10 cellular contexts compared by ENCODE assay signal in the genomic region with DNA sequence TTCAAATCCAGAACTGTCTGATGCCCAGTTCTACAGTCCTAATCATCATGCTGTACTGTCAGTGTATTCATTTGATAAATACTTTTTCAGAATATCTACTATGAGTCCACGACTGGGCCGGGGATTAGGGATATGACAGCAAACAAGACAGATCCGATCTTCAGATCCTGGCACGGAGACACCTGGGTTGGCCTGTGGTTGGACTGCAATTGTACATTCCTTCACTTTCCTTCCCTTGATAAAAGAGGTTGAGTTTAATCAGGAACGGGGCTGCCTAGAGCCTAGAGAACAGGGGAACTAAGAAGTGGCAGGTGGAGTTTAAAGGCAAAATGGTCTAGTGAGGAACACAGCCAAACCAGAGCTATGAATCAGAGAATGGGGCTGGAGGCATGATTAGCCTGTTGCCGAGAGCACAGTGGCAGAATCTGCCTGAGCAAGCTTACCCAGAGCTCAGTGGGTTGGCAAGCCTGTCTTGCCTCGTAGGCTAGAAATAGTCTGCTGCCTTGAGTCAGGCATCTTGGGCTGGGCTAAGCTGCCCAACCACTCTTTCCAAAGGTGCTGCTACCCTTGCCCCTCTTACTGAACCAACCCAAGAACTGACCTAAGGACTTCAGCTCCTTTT. TPM values are rescaled to one million over a fixed set of nuclear protein-coding genes. Genes with fewer than 3 reads are reported as not detected.
DNase-seq lines count a peak whose midpoint lies in the region; ATAC-seq and TF ChIP-seq lines count a peak whose summit lies in the region.
"Had no signal": no experiment of that assay in that cellular context is flagged by ENCODE, and none has a peak within 500 bp of the region (broad histone marks: within the 10 kb centered on the region; RNA-seq: fewer than 3 reads in every experiment).

No MANE protein-coding gene starts in this region.

- DNase-seq in Daoy (ENCODE audit: low read depth) (peak; percentile 5), epithelial cell of esophagus (ENCODE audit: low read depth) (peak; percentile 93), non-pigmented ciliary epithelial cell (ENCODE audit: low read depth) (peak; percentile 59), RKO (ENCODE audit: low spot score) (no peak), NCI-H510A (lab: John Stamatoyannopoulos, UW) (no peak)
- DNase-seq in CD8-positive, alpha-beta T cell: no peak
- DNase-seq: central memory CD4-positive, alpha-beta T cell; T1000 had no signal

- CTCF ChIA-PET in CD8-positive, alpha-beta T cell (lab: Charles Lee): interaction anchor here (2.5 kb wide), 1 partner anchor 8 kb away, joined by 8 read pairs; no protein-coding TSS in a partner anchor

- no peaks in the 10 kb centered on the region for H3K27me3 ChIP-seq in CD8-positive, alpha-beta T cell (ENCODE audit: insufficient read depth, low read length)

- ATAC-seq in SK-N-SH treated with all-trans-retinoic acid at 6 μM for 48 hours: peak; percentile 77
- ATAC-seq in CD8-positive, alpha-beta T cell: no peak
- no peak for ATAC-seq in stimulated activated memory B cell treated with anti-CD40 and anti-IgM and Interleukin-4, amounts not matched to agents 10 μg/mL and 1 μg/mL and 100 μg/mL, for 72 hours

- H3K4me3 Mint-ChIP-seq in CD8-positive, alpha-beta T cell: no peak overlapping the region
- no peak overlapping the region for H3K4me3 Mint-ChIP-seq in stimulated activated memory B cell treated with anti-CD40 and anti-IgM and Interleukin-4, amounts not matched to agents 10 μg/mL and 1 μg/mL and 100 μg/mL, for 72 hours

- H3K4me1 ChIP-seq in CD8-positive, alpha-beta T cell (ENCODE audit: insufficient read depth, low read length): no peaks in the 10 kb centered on the region

- H3K27ac ChIP-seq in CD8-positive, alpha-beta T cell (ENCODE audit: low read depth, low read length): no peak overlapping the region

- no peaks in the 10 kb centered on the region for H3K9me3 Mint-ChIP-seq in CD8-positive, alpha-beta T cell
- peaks cover 3% of the 10 kb centered on the region for H3K9me3 Mint-ChIP-seq in stimulated activated memory B cell treated with anti-CD40 and anti-IgM and Interleukin-4, amounts not matched to agents 10 μg/mL and 1 μg/mL and 100 μg/mL, for 72 hours

- H3K36me3 ChIP-seq in CD8-positive, alpha-beta T cell (ENCODE audit: insufficient read depth, low read length): peaks cover 16% of the 10 kb centered on the region

- intact Hi-C loops in CD8-positive, alpha-beta T cell (cut with DNase I, micrococcal nuclease): no loop called here

- no peaks in the 10 kb centered on the region for H3K4me1 Mint-ChIP-seq in CD8-positive, alpha-beta T cell (ENCODE audit: low read depth)
- no peaks in the 10 kb centered on the region for H3K4me1 Mint-ChIP-seq in stimulated activated memory B cell treated with anti-CD40 and anti-IgM and Interleukin-4, amounts not matched to agents 10 μg/mL and 1 μg/mL and 100 μg/mL, for 72 hours

- peaks cover 59% of the 10 kb centered on the region for H3K36me3 Mint-ChIP-seq in CD8-positive, alpha-beta T cell
- H3K36me3 Mint-ChIP-seq in stimulated activated memory B cell treated with anti-CD40 and anti-IgM and Interleukin-4, amounts not matched to agents 10 μg/mL and 1 μg/mL and 100 μg/mL, for 72 hours: peaks cover 76% of the 10 kb centered on the region

- no peaks in the 10 kb centered on the region for H3K9me3 ChIP-seq in CD8-positive, alpha-beta T cell (ENCODE audit: low read length)

- H3K27me3 Mint-ChIP-seq in CD8-positive, alpha-beta T cell (ENCODE audit: low read depth): no peaks in the 10 kb centered on the region
- no peaks in the 10 kb centered on the region for H3K27me3 Mint-ChIP-seq in stimulated activated memory B cell treated with anti-CD40 and anti-IgM and Interleukin-4, amounts not matched to agents 10 μg/mL and 1 μg/mL and 100 μg/mL, for 72 hours

- TF ChIP-seq CTCF in epithelial cell of esophagus (IDR thresholded peaks at IDR 0.05; ENCODE audit: insufficient read depth, low read depth, low read length, missing control alignments): no peak
- TF ChIP-seq CTCF in CD8-positive, alpha-beta T cell (IDR thresholded peaks at IDR 0.05): no peak

- no peak overlapping the region for H3K27ac Mint-ChIP-seq in CD8-positive, alpha-beta T cell
- no peak overlapping the region for H3K27ac Mint-ChIP-seq in stimulated activated memory B cell treated with anti-CD40 and anti-IgM and Interleukin-4, amounts not matched to agents 10 μg/mL and 1 μg/mL and 100 μg/mL, for 72 hours

- POLR2A ChIA-PET in CD8-positive, alpha-beta T cell (lab: Charles Lee): no interaction called here

- H3K4me3 ChIP-seq in epithelial cell of esophagus (ENCODE audit: low read length): no peak overlapping the region
- no peak overlapping the region for H3K4me3 ChIP-seq in CD8-positive, alpha-beta T cell (ENCODE audit: low read depth, low read length)

TF ChIP-seq in SK-N-SH treated with all-trans-retinoic acid at 6 μM for 48 hours, 23 proteins besides CTCF, POLR2A, EP300 and RAD21:
- TF ChIP-seq ISL1 (CRISPR knock-in tag; IDR thresholded peaks at IDR 0.05) (no peak), BACH2 (CRISPR knock-in tag; IDR thresholded peaks at IDR 0.05; ENCODE audit: borderline replicate concordance) (no peak), ESRRG (CRISPR knock-in tag; IDR thresholded peaks at IDR 0.05) (no peak), ZC3H10 (CRISPR knock-in tag; IDR thresholded peaks at IDR 0.05) (no peak), GLIS3 (CRISPR knock-in tag; IDR thresholded peaks at IDR 0.05) (no peak), RARB (CRISPR knock-in tag; IDR thresholded peaks at IDR 0.05) (no peak), PPARA (CRISPR knock-in tag; IDR thresholded peaks at IDR 0.05; ENCODE audit: borderline replicate concordance) (no peak), SNAI2 (CRISPR knock-in tag; IDR thresholded peaks at IDR 0.05) (no peak), TOX (CRISPR knock-in tag; IDR thresholded peaks at IDR 0.05; ENCODE audit: borderline replicate concordance) (no peak), ZFP3 (CRISPR knock-in tag; IDR thresholded peaks at IDR 0.05) (no peak)
- TF ChIP-seq, protein P1, sequence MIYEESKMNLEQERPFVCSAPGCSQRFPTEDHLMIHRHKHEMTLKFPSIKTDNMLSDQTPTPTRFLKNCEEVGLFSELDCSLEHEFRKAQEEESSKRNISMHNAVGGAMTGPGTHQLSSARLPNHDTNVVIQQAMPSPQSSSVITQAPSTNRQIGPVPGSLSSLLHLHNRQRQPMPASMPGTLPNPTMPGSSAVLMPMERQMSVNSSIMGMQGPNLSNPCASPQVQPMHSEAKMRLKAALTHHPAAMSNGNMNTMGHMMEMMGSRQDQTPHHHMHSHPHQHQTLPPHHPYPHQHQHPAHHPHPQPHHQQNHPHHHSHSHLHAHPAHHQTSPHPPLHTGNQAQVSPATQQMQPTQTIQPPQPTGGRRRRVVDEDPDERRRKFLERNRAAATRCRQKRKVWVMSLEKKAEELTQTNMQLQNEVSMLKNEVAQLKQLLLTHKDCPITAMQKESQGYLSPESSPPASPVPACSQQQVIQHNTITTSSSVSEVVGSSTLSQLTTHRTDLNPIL (CRISPR knock-in tag; IDR thresholded peaks at IDR 0.05; ENCODE audit: low read depth): no peak
TF ChIP-seq in SK-N-SH treated with all-trans-retinoic acid at 6 μM for 48 hours: peak in this region for 0.

RNA-seq across cellular contexts. Expression of a gene that starts 38.1 kb away (rescaled TPM):
- total RNA-seq in Daoy (2014; rRNA removed; shearing (Covaris generic)): 0.11 TPM in 1 of 2 replicates, not detected in the other
- 1 to 10 TPM; 1.3 to 1.7 TPM for total RNA-seq in CD8-positive, alpha-beta T cell

Comparison
In these comparisons a context has a peak if more than half of its experiments do, and no peak if none do; other contexts are left out.
1. DNase-seq: peak in Daoy (single experiment), epithelial cell of esophagus (single experiment) and non-pigmented ciliary epithelial cell (single experiment); none in RKO (single experiment), CD8-positive, alpha-beta T cell (0 of 7) and NCI-H510A (single experiment).